ENCODE assay signal across 3 cellular contexts in genomic region chr22:25874327-25874726, GRCh38.
"Had no signal": no experiment of that assay in that cellular context is flagged by ENCODE, and none has a peak within 500 bp of the region (broad histone marks: within the 10 kb centered on the region; RNA-seq: fewer than 3 reads in every experiment).

No MANE protein-coding gene starts in this region.

- DNase-seq: GDM1, GF-D8 had no signal

- H3K4me3 ChIP-seq: GM12878 had no signal

- ATAC-seq: GM12878 had no signal
